Comparison of ENCODE assay signal across 21 cellular contexts in genomic region chr2:152186257-152186656, GRCh38. TPM values are rescaled to one million over a fixed set of nuclear protein-coding genes. Genes with fewer than 3 reads are reported as not detected.
DNase-seq lines count a peak whose midpoint lies in the region; ATAC-seq, FAIRE-seq and TF ChIP-seq lines count a peak whose summit lies in the region.
"Had no signal": no experiment of that assay in that cellular context is flagged by ENCODE, and none has a peak within 500 bp of the region (broad histone marks: within the 10 kb centered on the region; RNA-seq: fewer than 3 reads in every experiment).

No MANE protein-coding gene starts in this region.

- H3K9me3 ChIP-seq in K562 (replicated peaks; ENCODE audit: control insufficient read depth, insufficient read depth, low read depth, low read length), result no peaks in the 10 kb centered on the region
- no peaks in the 10 kb centered on the region for H3K9me3 ChIP-seq in keratinocyte (ENCODE audit: control insufficient read depth, low read depth, low read length)
- H3K9me3 ChIP-seq: Peyer's patch had no signal

- no peak for FAIRE-seq in K562 (lab: Jason Lieb, UNC)
- FAIRE-seq in keratinocyte (lab: Jason Lieb, UNC), result peak; percentile 43
- FAIRE-seq: HTR-8/SVneo had no signal

- H3K9ac ChIP-seq in K562 (ENCODE audit: insufficient read depth in 1 of 2, low read depth in 2 of 2, low read length in 2 of 2) (no peak overlapping the region), keratinocyte (ENCODE audit: control insufficient read depth, extremely low read depth, insufficient read depth, low read length) (no peak overlapping the region)

- intact Hi-C loops in K562 (cut with micrococcal nuclease), result no loop called here

- BruUV-seq in K562 (replicated peaks; lab: Mats Ljungman, UMichigan), result no TSS peak

- TF ChIP-seq EP300 in K562 (IDR thresholded peaks at IDR 0.05; ENCODE audit: low read length), result no peak

- TF ChIP-seq POLR2A in K562 (conservative IDR thresholded peaks at IDR 0.05), result no peak

- no peak for ATAC-seq in K562
- ATAC-seq: SK-N-SH treated with all-trans-retinoic acid at 6 μM for 48 hours had no signal

- H2AFZ ChIP-seq in K562 (ENCODE audit: low read depth, low read length) (no peak overlapping the region), keratinocyte (ENCODE audit: control insufficient read depth, low read length) (no peak overlapping the region)

- H3K9me1 ChIP-seq in K562 (ENCODE audit: control insufficient read depth, insufficient read depth, low read length) (no peaks in the 10 kb centered on the region), keratinocyte (ENCODE audit: control insufficient read depth, extremely low read depth, insufficient read depth, low read length) (no peaks in the 10 kb centered on the region)

- CTCF ChIA-PET in K562 (lab: Yijun Ruan, JAX; ENCODE audit: low intra/inter-chr PET ratio), result no interaction called here

- POLR2A ChIA-PET in K562 (lab: Yijun Ruan, JAX), result interaction anchor here (1.7 kb wide), 1 partner anchor 10 kb away, joined by 4 read pairs; the partner anchor contains the start of gene STAM2

- no peaks in the 10 kb centered on the region for H3K27me3 ChIP-seq in K562 (ENCODE audit: control insufficient read depth in 2 of 2, insufficient read depth in 2 of 2, low read length in 2 of 2)
- H3K27me3 ChIP-seq in keratinocyte (ENCODE audit: control insufficient read depth, extremely low read depth, insufficient read depth, low read length), result no peaks in the 10 kb centered on the region
- H3K27me3 ChIP-seq: Peyer's patch had no signal

- H3K4me3 ChIP-seq in K562 (no peak overlapping the region), keratinocyte (ENCODE audit: control insufficient read depth in 2 of 3, extremely low read depth in 1 of 3, insufficient read depth in 2 of 3, low read depth in 1 of 3, low read length in 3 of 3) (no peak overlapping the region)
- H3K4me3 ChIP-seq: Peyer's patch had no signal

- H3K4me1 ChIP-seq in K562 (replicated peaks in 1 of 2; ENCODE audit: control insufficient read depth in 2 of 2, insufficient read depth in 2 of 2, low read length in 2 of 2), result no peaks in the 10 kb centered on the region
- no peaks in the 10 kb centered on the region for H3K4me1 ChIP-seq in keratinocyte (ENCODE audit: control insufficient read depth, extremely low read depth, insufficient read depth, low read length)
- H3K4me1 ChIP-seq: Peyer's patch had no signal

- H3K79me2 ChIP-seq in K562 (ENCODE audit: control insufficient read depth, insufficient read depth, low read length) (no peaks in the 10 kb centered on the region), keratinocyte (ENCODE audit: control insufficient read depth, insufficient read depth, low read length) (no peaks in the 10 kb centered on the region)

- 9% methylated on average over 3 of the region's 3 CpGs for WGBS in K562 (ENCODE audit: insufficient coverage, low coverage, missing lambda C conversion rate)

- no peaks in the 10 kb centered on the region for H4K20me1 ChIP-seq in K562 (replicated peaks; ENCODE audit: control insufficient read depth, insufficient read depth, low read length)
- H4K20me1 ChIP-seq in keratinocyte (ENCODE audit: control insufficient read depth, extremely low read depth, insufficient read depth, low read length), result no peaks in the 10 kb centered on the region

- dilution Hi-C loops in keratinocyte (cut with MboI; ENCODE audit: extremely low pct_ligation_motif_present, low sequenced_read_pairs), result no loop called here

- H3K4me2 ChIP-seq in K562 (ENCODE audit: insufficient read depth, low read length) (no peak overlapping the region), keratinocyte (ENCODE audit: control insufficient read depth, extremely low read depth, insufficient read depth, low read depth, low read length) (no peak overlapping the region)

- no peak for TF ChIP-seq RAD21 in K562 (CRISPR knock-in tag; conservative IDR thresholded peaks at IDR 0.05 in 1 of 2, IDR thresholded peaks at IDR 0.05 in 1 of 2)

- H3K27ac ChIP-seq in K562 (ENCODE audit: extremely low read depth, low read depth, low read length), result no peak overlapping the region
- H3K27ac ChIP-seq in keratinocyte (ENCODE audit: control insufficient read depth, insufficient read depth, low read length), result no peak overlapping the region
- H3K27ac ChIP-seq: C4-2B, Peyer's patch had no signal

- in situ Hi-C loops in K562 (cut with MboI), result loop anchor here (10.0 kb wide), 1 partner anchor 379 kb away; no protein-coding TSS in a partner anchor

- TF ChIP-seq CTCF in K562 (IDR thresholded peaks at IDR 0.05 in 2 of 3, conservative IDR thresholded peaks at IDR 0.05 in 1 of 3; ENCODE audit: insufficient read depth in 2 of 3, low read depth in 1 of 3, low read length in 3 of 3), result no peak
- no peak for TF ChIP-seq CTCF in keratinocyte (optimal IDR thresholded peaks at IDR 0.05 in 1 of 3, IDR thresholded peaks at IDR 0.05 in 1 of 3, conservative IDR thresholded peaks at IDR 0.05 in 1 of 3; ENCODE audit: extremely low read depth in 1 of 3, insufficient read depth in 2 of 3, low read length in 3 of 3)

- H3K36me3 ChIP-seq in K562 (ENCODE audit: control insufficient read depth, insufficient read depth, low read length) (no peaks in the 10 kb centered on the region), keratinocyte (ENCODE audit: control insufficient read depth in 2 of 2, extremely low read depth in 1 of 2, insufficient read depth in 2 of 2, low read length in 2 of 2) (no peaks in the 10 kb centered on the region)
- H3K36me3 ChIP-seq: Peyer's patch had no signal

- DNase-seq in EH (ENCODE audit: low read depth) (peak; percentile 45), MV-4-11 (lab: John Stamatoyannopoulos, UW) (peak; percentile 78), K562 (ENCODE audit: extremely low read depth in 1 of 4, low spot score in 3 of 4) (no peak), keratinocyte (ENCODE audit: low read depth, low spot score) (no peak), COLO668 (lab: John Stamatoyannopoulos, UW; ENCODE audit: unreplicated experiment) (no peak), occipital lobe (lab: John Stamatoyannopoulos, UW) (no peak)
- DNase-seq in activated CD4-positive, alpha-beta T cell treated with anti-CD3 and anti-CD28 coated beads for 1 hour, result no peak
- no peak for DNase-seq in activated effector memory CD4-positive, alpha-beta T cell treated with Interleukin-2 at 50 U/mL for 16 hours
- DNase-seq: Caco-2, DMS153, EL, HCEC 1CT, NCI-H1436, NCI-H2029 treated with DMSO at 0.1 percent for 48 hours, NCI-H510A, NCI-H82, Peyer's patch, SHP77 had no signal

TF ChIP-seq in K562, 482 proteins besides CTCF, POLR2A, EP300 and RAD21:
- TF ChIP-seq ZNF766 (CRISPR knock-in tag; conservative IDR thresholded peaks at IDR 0.05) (no peak), GTF2F1 (IDR thresholded peaks at IDR 0.05; ENCODE audit: low read depth, low read length) (no peak), FOSL1 (tag; conservative IDR thresholded peaks at IDR 0.05) (0 out of 2 replicates have a peak, but pooled peaks have one; percentile 36)

RNA-seq across cellular contexts. Expression of gene STAM2, which starts 10.7 kb away (rescaled TPM):
- total RNA-seq in K562 (2011; cell fraction: chromatin; rRNA removed; ENCODE audit: low replicate concordance), result 12.1 and 32.6 TPM in 2 replicates
- total RNA-seq in K562 (2011; cell fraction: nucleolus; rRNA removed), result 4.0 and 6.4 TPM in 2 replicates
- total RNA-seq in K562 (2011; cell fraction: nucleoplasm; rRNA removed), result 12.7 and 19.8 TPM in 2 replicates
- total RNA-seq in K562 (2014; rRNA removed), result 6.9 and 7.5 TPM in 2 replicates
- 11.6 and 14.3 TPM in 2 replicates for total RNA-seq in K562 (2014; rRNA removed; fragmentation: Illumina TruSeq; extraction: Trizol)
- total RNA-seq in K562 (2015; rRNA removed; fragmentation: Illumina TruSeq; extraction: Trizol), result 13.9 and 14.5 TPM in 2 replicates
- 9.8 and 11.6 TPM in 2 replicates for total RNA-seq in K562 (2021)
- 11.0 and 13.2 TPM in 2 replicates for polyA plus RNA-seq in K562 (2011; rRNA removed)
- 5.0 and 5.3 TPM in 2 replicates for polyA plus RNA-seq in K562 (2011; cell fraction: cytosol; rRNA removed)
- polyA plus RNA-seq in K562 (2011; cell fraction: nucleus; rRNA removed), result 11.6 and 16.8 TPM in 2 replicates
- polyA plus RNA-seq in K562 (2012), result 4.9 and 6.5 TPM in 2 replicates
- 7.3 and 8.7 TPM in 2 replicates for polyA plus RNA-seq in K562 (2014; fragmentation: Illumina TruSeq; extraction: Trizol)
- polyA plus RNA-seq in K562 (2014; fragmentation: Nextera tagmentation; extraction: Ambion mirVana), result 1 to 10 TPM; 4.5 to 5.4 TPM
- polyA plus RNA-seq in K562 (2014; rRNA removed), result 6.9 and 8.4 TPM in 2 replicates
- 15.2 and 20.8 TPM in 2 replicates for polyA minus RNA-seq in K562 (2011; rRNA and poly(A)+ RNA removed)
- polyA minus RNA-seq in K562 (2011; cell fraction: cytosol; rRNA and poly(A)+ RNA removed), result 9.8 and 10.5 TPM in 2 replicates
- 7.5 and 14.4 TPM in 2 replicates for polyA minus RNA-seq in K562 (2011; cell fraction: nucleus; rRNA and poly(A)+ RNA removed)
- polyA plus RNA-seq in keratinocyte, result 11.7 to 20.7 TPM (median 17.1 TPM) in 3 replicates
- 16.0 TPM for polyA plus RNA-seq in keratinocyte (2011; ENCODE audit: low read depth)
- polyA plus RNA-seq in keratinocyte (2011; cell fraction: cytosol; rRNA removed), result 6.6 and 11.3 TPM in 2 replicates
- polyA plus RNA-seq in keratinocyte (2011; cell fraction: nucleus; rRNA removed), result 17.0 and 20.2 TPM in 2 replicates
- 9.8 and 12.2 TPM in 2 replicates for polyA plus RNA-seq in keratinocyte (2012; ENCODE audit: low replicate concordance)
- 11.0 to 22.6 TPM (median 22.2 TPM) in 3 replicates for polyA minus RNA-seq in keratinocyte
- 21.9 TPM for polyA minus RNA-seq in keratinocyte (2011; cell fraction: cytosol; rRNA and poly(A)+ RNA removed)
- polyA minus RNA-seq in keratinocyte (2011; cell fraction: nucleus; rRNA and poly(A)+ RNA removed), result 12.8 and 27.2 TPM in 2 replicates
- total RNA-seq in occipital lobe, result 82.7 TPM

Comparison
In these comparisons a context has a peak if more than half of its experiments do, and no peak if none do; other contexts are left out.
1. DNase-seq: peak in EH (single experiment) and MV-4-11 (single experiment); none in K562 (0 of 4), keratinocyte (single experiment), activated CD4-positive, alpha-beta T cell treated with anti-CD3 and anti-CD28 coated beads for 1 hour (single experiment), COLO668 (single experiment), occipital lobe (single experiment) and activated effector memory CD4-positive, alpha-beta T cell treated with Interleukin-2 at 50 U/mL for 16 hours (single experiment).